16 cellular contexts compared by ENCODE assay signal in genomic region chr17:73436966-73437365, GRCh38.
"Had no signal": no experiment of that assay in that cellular context is flagged by ENCODE, and none has a peak within 500 bp of the region (broad histone marks: within the 10 kb centered on the region; RNA-seq: fewer than 3 reads in every experiment).

No MANE protein-coding gene starts in this region.

- H3K36me3 ChIP-seq: heart left ventricle, neutrophil, right atrium auricular region had no signal

- H3K9me3 Mint-ChIP-seq: activated naive CD4-positive, alpha-beta T cell treated with anti-CD3 and anti-CD28 coated beads, Interleukin-2, amount 50 U/mL, for 72 hours; effector memory CD8-positive, alpha-beta T cell; naive thymus-derived CD8-positive, alpha-beta T cell had no signal

- H3K4me3 ChIP-seq: heart left ventricle, right atrium auricular region, tibial nerve had no signal

- H3K4me3 Mint-ChIP-seq: effector memory CD8-positive, alpha-beta T cell; naive thymus-derived CD8-positive, alpha-beta T cell had no signal

- H3K27me3 Mint-ChIP-seq: naive thymus-derived CD8-positive, alpha-beta T cell had no signal

- H3K36me3 Mint-ChIP-seq: activated naive CD4-positive, alpha-beta T cell treated with anti-CD3 and anti-CD28 coated beads, Interleukin-2, amount 50 U/mL, for 72 hours had no signal

- H3K27me3 ChIP-seq: heart left ventricle, right atrium auricular region, tibial nerve had no signal

- H3K27ac ChIP-seq: heart left ventricle, neutrophil, right atrium auricular region, tibial nerve had no signal

- H3K27ac Mint-ChIP-seq: activated naive CD4-positive, alpha-beta T cell treated with anti-CD3 and anti-CD28 coated beads, Interleukin-2, amount 50 U/mL, for 72 hours; effector memory CD8-positive, alpha-beta T cell; naive thymus-derived CD8-positive, alpha-beta T cell had no signal

- FAIRE-seq: frontal cortex had no signal

- H3K4me1 ChIP-seq: heart left ventricle, right atrium auricular region, tibial nerve had no signal

- H3K9me3 ChIP-seq: neutrophil, right atrium auricular region, tibial nerve had no signal

- DNase-seq: activated CD4-positive, alpha-beta T cell treated with anti-CD3 and anti-CD28 coated beads for 1 hour; activated CD4-positive, alpha-beta T cell treated with anti-CD3 and anti-CD28 coated beads, Interleukin-2, amount 50 U/mL, for 4 hours; activated effector memory CD4-positive, alpha-beta T cell treated with anti-CD3 and anti-CD28 coated beads, Interleukin-2, amount 50 U/mL, for 16 hours; activated T-cell treated with anti-CD3 and anti-CD28 coated beads, Interleukin-2, amount 50 U/mL, for 48 hours; effector memory CD8-positive, alpha-beta T cell; heart left ventricle; left colon; naive thymus-derived CD8-positive, alpha-beta T cell; stimulated activated CD4-positive, alpha-beta T cell treated with anti-CD3 and anti-CD28 coated beads, Interleukin-4, amount 100 ng/mL, for 24 hours; stimulated activated naive CD4-positive, alpha-beta T cell; T-helper 9 cell had no signal

- ATAC-seq: activated naive CD4-positive, alpha-beta T cell treated with anti-CD3 and anti-CD28 coated beads, Interleukin-2, amount 50 U/mL, for 72 hours; effector memory CD8-positive, alpha-beta T cell; heart left ventricle; left colon; naive thymus-derived CD8-positive, alpha-beta T cell had no signal
